In the genomic region with DNA sequence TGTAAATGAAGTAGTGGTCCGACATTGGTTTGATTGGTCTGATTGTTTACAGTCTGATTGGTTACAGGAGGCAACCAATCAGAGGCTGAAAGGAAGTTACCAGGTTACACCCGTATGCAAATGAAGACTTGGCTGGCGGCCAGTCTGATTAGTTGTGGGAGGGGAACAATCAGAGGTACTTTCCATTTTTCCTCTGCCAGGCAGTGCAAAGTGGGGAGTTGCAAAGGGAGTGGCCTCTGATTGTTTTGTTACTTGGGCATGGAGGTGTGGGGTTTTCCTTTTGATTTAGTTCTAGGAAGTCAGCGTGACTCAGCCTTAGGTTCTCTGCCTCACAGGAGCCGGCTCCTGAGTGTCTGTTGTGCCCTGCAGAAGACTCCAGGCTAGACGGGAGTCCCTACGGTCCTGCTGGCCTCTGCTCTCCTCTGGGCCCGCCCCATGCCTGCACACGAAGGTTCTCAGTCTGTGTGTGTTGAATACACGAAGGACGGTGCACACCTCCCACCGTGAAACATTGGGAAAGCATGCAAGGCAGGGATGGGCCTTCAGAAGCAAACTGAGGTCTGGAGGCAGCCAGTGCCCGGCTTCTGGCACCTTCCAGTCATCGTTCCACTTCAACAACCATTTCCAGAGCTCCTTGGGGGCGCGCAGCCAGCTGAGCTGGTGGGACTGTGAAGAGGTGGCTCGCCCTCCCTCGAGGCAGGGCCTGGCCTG, we compare ENCODE assay signal across 10 cellular contexts. TPM values are rescaled to one million over a fixed set of nuclear protein-coding genes. Genes with fewer than 3 reads are reported as not detected.
A peak's percentile ranks its signal among the peaks of the same experiment; 100 is the strongest.
DNase-seq lines count a peak whose midpoint lies in the region; ATAC-seq and TF ChIP-seq lines count a peak whose summit lies in the region.
"Had no signal": no experiment of that assay in that cellular context is flagged by ENCODE, and none has a peak within 500 bp of the region (broad histone marks: within the 10 kb centered on the region; RNA-seq: fewer than 3 reads in every experiment).

No MANE protein-coding gene starts in this region.

- DNase-seq in activated T-cell treated with anti-CD3 and anti-CD28 coated beads for 48 hours (ENCODE audit: low read depth) (peak; percentile 15), activated T-cell treated with anti-CD3 and anti-CD28 coated beads for 4 hours (no peak), NCI-H460 (ENCODE audit: extremely low read depth, low read depth) (peak; percentile 67), colonic mucosa (peak; percentile 26), ovary (no peak)
- peak; percentile 19 for DNase-seq in stimulated activated naive CD8-positive, alpha-beta T cell treated with anti-CD3 and anti-CD28 coated beads, Interleukin-15, Interleukin-2, amounts not matched to agents 100 U/mL and 50 U/mL, for 24 hours
- DNase-seq: immature natural killer cell had no signal

- TF ChIP-seq CTCF in colonic mucosa (IDR thresholded peaks at IDR 0.05), result no peak
- TF ChIP-seq CTCF in ovary (IDR thresholded peaks at IDR 0.05), result no peak

- H3K9me3 ChIP-seq in colonic mucosa, result no peaks in the 10 kb centered on the region
- H3K9me3 ChIP-seq in ovary, result no peaks in the 10 kb centered on the region

- WGBS in ovary, 3 donors, result 72 to 82% (median 74%) methylated on average over 18 of the region's 18 CpGs

- peak; percentile 15 for ATAC-seq in stimulated activated naive CD8-positive, alpha-beta T cell treated with anti-CD3 and anti-CD28 coated beads, Interleukin-15, Interleukin-2, amounts not matched to agents 100 U/mL and 50 U/mL, for 24 hours
- no peak for ATAC-seq in GM19351 (IDR thresholded peaks at IDR 0.05; ENCODE audit: unreplicated experiment)
- ATAC-seq in GM19328 (IDR thresholded peaks at IDR 0.05; ENCODE audit: unreplicated experiment), result no peak

- no peaks in the 10 kb centered on the region for H3K4me1 ChIP-seq in colonic mucosa
- H3K4me1 ChIP-seq in ovary (ENCODE audit: insufficient read depth), result no peaks in the 10 kb centered on the region

- H3K27ac ChIP-seq in colonic mucosa (no peak overlapping the region), ovary (no peak overlapping the region)
- H3K27ac ChIP-seq: BLaER1 had no signal

- intact Hi-C loops in colonic mucosa (cut with DNase I) (no loop called here), ovary (cut with DNase I) (no loop called here)

- TF ChIP-seq EP300 in ovary (IDR thresholded peaks at IDR 0.05), result no peak

- no peak overlapping the region for H3K9ac ChIP-seq in colonic mucosa (ENCODE audit: low read depth in 2 of 2, low read length in 2 of 2)
- H3K9ac ChIP-seq: BLaER1 had no signal

- H3K4me3 ChIP-seq in colonic mucosa, result no peak overlapping the region
- no peak overlapping the region for H3K4me3 ChIP-seq in ovary
- H3K4me3 ChIP-seq: BLaER1 had no signal

- no peaks in the 10 kb centered on the region for H3K27me3 ChIP-seq in colonic mucosa
- H3K27me3 ChIP-seq in ovary, result no peaks in the 10 kb centered on the region
- H3K27me3 ChIP-seq: BLaER1 had no signal

- no peak for TF ChIP-seq POLR2A in ovary (IDR thresholded peaks at IDR 0.05)

- H3K36me3 ChIP-seq in colonic mucosa (no peaks in the 10 kb centered on the region), ovary (no peaks in the 10 kb centered on the region)
- H3K36me3 ChIP-seq: BLaER1 had no signal

RNA-seq across cellular contexts. Expression of gene OLFM1, which starts 43.0 kb away (rescaled TPM):
- total RNA-seq in NCI-H460 (2014; rRNA removed; shearing (Covaris generic)), result 32.0 and 37.9 TPM in 2 replicates
- polyA plus RNA-seq in NCI-H460 (2014; cell fraction: nucleus; rRNA removed), result 13.2 and 21.0 TPM in 2 replicates
- total RNA-seq in colonic mucosa, result 1 to 10 TPM; 3.8 to 8.9 TPM
- 10 to 100 TPM in 5 of 7 donors, 1 to 10 TPM in 2; 6.5 to 40.0 (median 19.9) TPM for total RNA-seq in ovary
- polyA plus RNA-seq in ovary, result 10 to 100 TPM; 16.3 to 22.3 TPM
- polyA plus RNA-seq: immature natural killer cell had no signal

Comparison
In these comparisons a context has a peak if more than half of its experiments do, and no peak if none do; other contexts are left out.
1. DNase-seq: peak in activated T-cell treated with anti-CD3 and anti-CD28 coated beads for 48 hours (single experiment), NCI-H460 (single experiment), colonic mucosa (single experiment) and stimulated activated naive CD8-positive, alpha-beta T cell treated with anti-CD3 and anti-CD28 coated beads, Interleukin-15, Interleukin-2, amounts not matched to agents 100 U/mL and 50 U/mL, for 24 hours (single experiment); none in activated T-cell treated with anti-CD3 and anti-CD28 coated beads for 4 hours (single experiment) and ovary (0 of 5).